ENCODE assay signal across 8 cellular contexts in the genomic region with DNA sequence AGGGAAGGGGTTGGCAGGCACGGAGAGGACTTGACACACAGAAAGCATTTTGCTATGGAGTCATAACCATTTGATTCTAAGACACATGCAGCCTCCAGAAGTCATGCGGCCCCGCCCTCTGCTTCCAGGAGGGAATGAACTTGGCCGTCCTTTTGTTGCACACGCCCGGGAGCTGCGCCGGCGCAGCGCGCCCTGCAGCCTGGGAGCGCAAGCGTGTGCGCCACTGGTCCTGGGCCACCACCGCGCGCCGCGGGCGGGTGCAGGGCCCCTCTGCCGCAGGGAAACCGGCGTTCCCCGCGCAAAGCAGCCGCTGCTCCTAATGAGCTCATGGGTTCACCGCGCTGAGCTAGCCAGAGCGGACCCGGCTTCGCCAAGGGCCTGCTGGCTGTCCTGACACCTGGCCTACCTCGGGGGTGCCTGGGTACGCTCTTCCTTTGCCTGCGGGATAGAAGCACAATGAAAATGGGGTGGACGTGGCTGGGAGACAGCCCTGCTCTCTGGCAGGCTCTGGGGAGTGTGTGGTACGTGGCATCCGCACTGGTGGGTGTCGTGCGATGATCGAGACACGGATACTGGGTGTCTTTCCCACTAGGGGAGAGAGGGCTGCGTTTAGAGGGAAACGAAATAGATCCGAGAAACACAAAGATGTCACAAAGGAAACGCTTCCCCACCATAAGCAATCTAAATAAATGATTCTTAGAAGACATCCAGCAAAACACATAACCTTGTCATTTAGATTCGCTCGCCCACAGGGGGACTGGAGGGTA. TPM values are rescaled to one million over a fixed set of nuclear protein-coding genes. Genes with fewer than 3 reads are reported as not detected.
DNase-seq lines count a peak whose midpoint lies in the region; ATAC-seq and TF ChIP-seq lines count a peak whose summit lies in the region.

No MANE protein-coding gene starts in this region.

- peaks cover 10 to 18% of the 10 kb centered on the region in 2 donors for H3K4me1 ChIP-seq in duodenal mucosa (ENCODE audit: control insufficient read depth in 1 of 2, insufficient read depth in 2 of 2, low read length in 2 of 2)

- peaks cover 0 to 6% of the 10 kb centered on the region in 2 donors for H3K27me3 ChIP-seq in duodenal mucosa (ENCODE audit: control insufficient read depth in 1 of 2, insufficient read depth in 2 of 2, low read length in 2 of 2)

- H3K27ac ChIP-seq in duodenal mucosa (ENCODE audit: low read depth, low read length) = peak overlapping the region; percentile 73

- H3K9ac ChIP-seq in duodenal mucosa (ENCODE audit: low read depth in 1 of 2, low read length in 2 of 2) = peak overlapping the region; percentile 58 to 73

- no peak for TF ChIP-seq CTCF in WI38 (IDR thresholded peaks at IDR 0.05; ENCODE audit: low read depth, low read length)

- DNase-seq in NCI-H2029 (lab: John Stamatoyannopoulos, UW) = peak; percentile 59
- no peak for DNase-seq in NCI-H2029 treated with DMSO at 0.1 percent for 48 hours (lab: John Stamatoyannopoulos, UW)
- DNase-seq in NCI-H1105 treated with DMSO at 0.1 percent for 48 hours (lab: John Stamatoyannopoulos, UW) = peak; percentile 79
- DNase-seq in left lobe of liver (ENCODE audit: low spot score) = peak; percentile 80
- DNase-seq in stimulated activated CD4-positive, alpha-beta T cell treated with anti-CD3 and anti-CD28 coated beads, Interleukin-15, amount 100 ng/mL, for 24 hours = peak; percentile 52

- no peaks in the 10 kb centered on the region for H3K9me3 ChIP-seq in duodenal mucosa (ENCODE audit: control insufficient read depth in 1 of 2, low read length in 2 of 2)

- H3K4me3 ChIP-seq in WI38 (ENCODE audit: low read depth, low read length) (peak overlapping the region; percentile 63), duodenal mucosa (ENCODE audit: low read depth in 1 of 2, low read length in 2 of 2) (peak overlapping the region; percentile 72 to 82)

- ATAC-seq in left lobe of liver = peak; percentile 92
- ATAC-seq in HG02840 (IDR thresholded peaks at IDR 0.05; ENCODE audit: low FRiP score, unreplicated experiment) = no peak

- H3K36me3 ChIP-seq in duodenal mucosa (ENCODE audit: control insufficient read depth in 1 of 2, insufficient read depth in 2 of 2, low read length in 2 of 2) = no peaks in the 10 kb centered on the region

RNA-seq across cellular contexts. Expression of a gene that starts 0.7 kb away (rescaled TPM):
- total RNA-seq in left lobe of liver = 75.3 TPM

RNA-seq across cellular contexts. Expression of a gene that starts 54.1 kb away (rescaled TPM):
- 26.2 TPM for total RNA-seq in left lobe of liver
